Comparison of ENCODE assay signal across 8 cellular contexts in the genomic region with DNA sequence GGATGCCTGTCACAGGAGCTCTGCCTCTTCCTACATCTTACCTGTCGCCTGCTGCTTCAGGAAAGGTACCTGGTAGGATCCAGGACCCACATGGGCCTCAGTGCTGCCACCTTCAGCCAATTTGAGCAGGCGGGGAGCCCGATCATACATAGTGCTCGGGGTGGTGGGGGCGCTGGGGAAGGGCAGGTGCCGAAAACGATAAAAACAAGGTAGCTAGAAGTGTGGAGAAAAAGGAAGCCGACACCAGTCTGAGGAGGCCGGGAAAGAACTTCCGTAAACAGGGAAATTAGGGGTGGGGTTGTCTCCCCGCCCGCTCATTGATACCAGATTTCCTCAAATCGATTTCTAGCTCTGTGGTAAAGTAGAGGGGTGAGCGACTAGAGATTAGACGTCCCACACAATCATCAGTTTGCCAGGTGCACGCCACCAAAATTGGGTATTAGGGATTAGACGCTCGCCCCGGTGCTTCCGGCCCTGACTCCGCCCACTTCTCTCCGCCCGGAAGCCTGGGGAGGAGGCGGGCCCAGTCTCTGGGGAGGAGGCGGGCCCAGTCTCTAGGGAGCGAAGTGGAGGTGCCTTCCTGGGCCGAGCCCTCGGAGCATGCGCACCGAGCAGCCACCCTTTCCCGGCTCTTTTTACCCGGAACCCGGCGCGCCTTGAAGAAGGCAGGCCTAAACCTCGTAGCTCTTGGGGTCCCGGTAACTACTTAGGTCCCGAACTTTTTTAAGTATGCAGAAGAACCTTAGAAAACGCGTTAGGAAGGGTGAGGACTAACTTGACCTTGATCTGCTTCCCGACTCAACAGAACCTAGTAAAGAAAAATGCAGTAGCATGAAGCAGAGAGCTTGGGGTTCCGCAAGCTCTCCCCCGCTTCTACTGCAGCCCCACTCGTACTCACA. TPM values are rescaled to one million over a fixed set of nuclear protein-coding genes. Genes with fewer than 3 reads are reported as not detected.
A peak's percentile ranks its signal among the peaks of the same experiment; 100 is the strongest.
DNase-seq lines count a peak whose midpoint lies in the region; ATAC-seq, FAIRE-seq and TF ChIP-seq lines count a peak whose summit lies in the region.

A gene (minus strand): TSS at position 476 of the 899 bp plus-strand sequence.

- H3K4me1 Mint-ChIP-seq in immature natural killer cell, result peaks cover 14 to 22% of the 10 kb centered on the region in 2 donors

- H3K27ac ChIP-seq in smooth muscle cell (ENCODE audit: low read depth), result peak within 1 kb of the TSS; percentile 58

- H3K9me3 ChIP-seq in smooth muscle cell (replicated peaks; ENCODE audit: low read depth), result no peaks in the 10 kb centered on the region

- H3K4me3 Mint-ChIP-seq in immature natural killer cell, result peak within 1 kb of the TSS; percentile 89 to 95 (median 93)

- peak; percentile 79 for DNase-seq in NCI-H2171 (lab: John Stamatoyannopoulos, UW)
- DNase-seq in cardiac fibroblast (ENCODE audit: low read depth in 2 of 2), result peak; percentile 88 to 93
- DNase-seq in immature natural killer cell, result peak; percentile 88 to 92 (median 91)
- DNase-seq in smooth muscle cell (lab: John Stamatoyannopoulos, UW; ENCODE audit: unreplicated experiment), result peak; percentile 54

- peak within 1 kb of the TSS; percentile 99 for H2AFZ ChIP-seq in smooth muscle cell (ENCODE audit: low read depth)

- TF ChIP-seq POLR2A in GM18526 (IDR thresholded peaks at IDR 0.05; ENCODE audit: extremely low read depth, insufficient read length), result peak; percentile 75

- H3K4me3 ChIP-seq in WI38 (ENCODE audit: low read depth, low read length) (peak within 1 kb of the TSS; percentile 76), cardiac fibroblast (replicated peaks in 1 of 2; ENCODE audit: low read depth in 2 of 2, low read length in 2 of 2) (peak within 1 kb of the TSS; percentile 64 to 66), smooth muscle cell (peak within 1 kb of the TSS; percentile 78)

- H3K79me2 ChIP-seq in smooth muscle cell (ENCODE audit: low read depth), result no peaks in the 10 kb centered on the region

- H3K9ac ChIP-seq in smooth muscle cell (ENCODE audit: low read depth), result peak within 1 kb of the TSS; percentile 64

- no peaks in the 10 kb centered on the region for H4K20me1 ChIP-seq in smooth muscle cell (ENCODE audit: low read depth)

- no peaks in the 10 kb centered on the region for H3K27me3 ChIP-seq in smooth muscle cell (ENCODE audit: low read depth)

- peaks cover 6% of the 10 kb centered on the region for H3K4me1 ChIP-seq in smooth muscle cell (ENCODE audit: low read depth)

- H3K9me3 Mint-ChIP-seq in immature natural killer cell, result no peaks in the 10 kb centered on the region

- peak; percentile 94 for FAIRE-seq in A204.1 (lab: Jason Lieb, UNC)

- peaks cover 0 to 8% (median 4%) of the 10 kb centered on the region in 3 donors for H3K27me3 Mint-ChIP-seq in immature natural killer cell (ENCODE audit: low read depth in 3 of 3)

- WGBS in smooth muscle cell (ENCODE audit: low lambda C conversion rate), result 6% methylated on average over 42 of the region's 44 CpGs

- peak within 1 kb of the TSS; percentile 84 to 96 (median 94) for H3K27ac Mint-ChIP-seq in immature natural killer cell

- peak within 1 kb of the TSS; percentile 87 for H3K4me2 ChIP-seq in smooth muscle cell

- TF ChIP-seq CTCF in WI38 (IDR thresholded peaks at IDR 0.05; ENCODE audit: low read depth, low read length) (peak; percentile 42), cardiac fibroblast (IDR thresholded peaks at IDR 0.05; ENCODE audit: low read depth, low read length) (peak; percentile 43), smooth muscle cell (IDR thresholded peaks at IDR 0.05; ENCODE audit: borderline replicate concordance, insufficient read depth, poor library complexity, severe bottlenecking) (peak; percentile 46)

- peaks cover 0 to 3% (median under 1%) of the 10 kb centered on the region in 3 donors for H3K36me3 Mint-ChIP-seq in immature natural killer cell

- no peaks in the 10 kb centered on the region for H3K36me3 ChIP-seq in smooth muscle cell (ENCODE audit: low read depth)

- peak; percentile 98 for ATAC-seq in HG03066 (IDR thresholded peaks at IDR 0.05; ENCODE audit: low read depth, unreplicated experiment)

- H3F3A ChIP-seq in smooth muscle cell (ENCODE audit: low read depth), result no peaks in the 10 kb centered on the region

RNA-seq across cellular contexts. Expression of the gene that starts here (rescaled TPM):
- polyA plus RNA-seq in immature natural killer cell (not detected), smooth muscle cell (0.09 TPM in 1 of 2 replicates, not detected in the other)
- 0.31 TPM in 1 of 2 replicates, not detected in the other for total RNA-seq in smooth muscle cell

Comparison
In these comparisons a context has a peak if more than half of its experiments do, and no peak if none do; other contexts are left out.
1. Peak in every context shown above with its lines: DNase-seq, ATAC-seq, H3K4me3 ChIP-seq and H3K27ac ChIP-seq.
2. Peak in DNase-seq in immature natural killer cell; RNA of the gene not detected or under 1 TPM.
3. Peak in DNase-seq, H3K4me3 ChIP-seq, H3K27ac ChIP-seq, H3K9ac ChIP-seq and H3K4me2 ChIP-seq in smooth muscle cell; RNA of the gene not detected or under 1 TPM.